ENCODE assay signal across 1 cellular context in the genomic region with DNA sequence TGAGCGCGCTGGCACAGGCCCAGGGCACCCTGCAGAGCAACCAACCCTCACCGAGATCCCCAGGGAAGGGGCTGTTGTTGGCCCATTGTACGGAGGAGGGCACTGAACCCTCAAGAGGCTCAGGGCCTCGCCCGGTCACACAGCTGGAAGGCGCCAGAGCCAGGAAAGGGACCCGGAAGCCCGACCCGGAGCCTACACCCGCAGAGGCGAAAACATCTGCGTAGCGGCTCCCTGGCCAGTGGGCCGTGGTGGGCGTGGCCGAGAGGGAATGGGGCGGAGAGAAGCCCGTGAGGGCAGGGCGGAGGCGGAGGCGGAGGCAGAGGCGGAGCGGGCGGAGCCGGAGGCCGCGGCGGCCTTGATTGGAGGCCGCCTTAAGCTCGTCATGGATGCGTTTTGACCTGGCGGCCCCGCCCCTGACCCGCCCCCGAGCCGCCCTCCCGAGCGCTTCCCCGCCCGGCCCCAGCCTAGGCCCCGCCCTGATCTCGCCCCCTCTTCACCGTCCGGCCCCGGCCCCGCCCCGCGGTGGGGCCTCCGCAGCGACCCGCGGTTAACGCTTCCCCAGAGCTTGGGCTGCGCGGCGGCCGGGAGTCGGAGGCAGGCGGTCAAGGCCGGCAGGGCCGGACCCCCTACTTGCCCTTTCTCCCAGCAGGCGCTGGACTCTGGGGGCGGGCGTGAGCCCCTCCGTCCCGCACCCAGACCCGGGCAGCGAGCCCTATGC.
TF ChIP-seq lines count a peak whose summit lies in the region.

No MANE protein-coding gene starts in this region.

TF ChIP-seq in K562, 482 proteins besides CTCF, POLR2A, EP300 and RAD21 (continued from another document and continues in another):
- TF ChIP-seq, protein P1, sequence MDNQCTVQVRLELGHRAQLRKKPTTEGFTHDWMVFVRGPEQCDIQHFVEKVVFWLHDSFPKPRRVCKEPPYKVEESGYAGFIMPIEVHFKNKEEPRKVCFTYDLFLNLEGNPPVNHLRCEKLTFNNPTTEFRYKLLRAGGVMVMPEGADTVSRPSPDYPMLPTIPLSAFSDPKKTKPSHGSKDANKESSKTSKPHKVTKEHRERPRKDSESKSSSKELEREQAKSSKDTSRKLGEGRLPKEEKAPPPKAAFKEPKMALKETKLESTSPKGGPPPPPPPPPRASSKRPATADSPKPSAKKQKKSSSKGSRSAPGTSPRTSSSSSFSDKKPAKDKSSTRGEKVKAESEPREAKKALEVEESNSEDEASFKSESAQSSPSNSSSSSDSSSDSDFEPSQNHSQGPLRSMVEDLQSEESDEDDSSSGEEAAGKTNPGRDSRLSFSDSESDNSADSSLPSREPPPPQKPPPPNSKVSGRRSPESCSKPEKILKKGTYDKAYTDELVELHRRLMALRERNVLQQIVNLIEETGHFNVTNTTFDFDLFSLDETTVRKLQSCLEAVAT (IDR thresholded peaks at IDR 0.05), result no peak
- TF ChIP-seq ZFP1 (CRISPR knock-in tag; IDR thresholded peaks at IDR 0.05), result no peak
- peak; percentile 90 for TF ChIP-seq PCBP1 (IDR thresholded peaks at IDR 0.05; ENCODE audit: low read depth, low read length, poor library complexity, severe bottlenecking)
- no peak for TF ChIP-seq BRD9 (IDR thresholded peaks at IDR 0.05; ENCODE audit: low read depth, partially characterized antibody)
- TF ChIP-seq MEF2A (IDR thresholded peaks at IDR 0.05; ENCODE audit: control insufficient read depth, low read depth, low read length), result no peak
- no peak for TF ChIP-seq KLF13 (tag; IDR thresholded peaks at IDR 0.05; ENCODE audit: borderline replicate concordance, low read depth)
- TF ChIP-seq, protein P2, sequence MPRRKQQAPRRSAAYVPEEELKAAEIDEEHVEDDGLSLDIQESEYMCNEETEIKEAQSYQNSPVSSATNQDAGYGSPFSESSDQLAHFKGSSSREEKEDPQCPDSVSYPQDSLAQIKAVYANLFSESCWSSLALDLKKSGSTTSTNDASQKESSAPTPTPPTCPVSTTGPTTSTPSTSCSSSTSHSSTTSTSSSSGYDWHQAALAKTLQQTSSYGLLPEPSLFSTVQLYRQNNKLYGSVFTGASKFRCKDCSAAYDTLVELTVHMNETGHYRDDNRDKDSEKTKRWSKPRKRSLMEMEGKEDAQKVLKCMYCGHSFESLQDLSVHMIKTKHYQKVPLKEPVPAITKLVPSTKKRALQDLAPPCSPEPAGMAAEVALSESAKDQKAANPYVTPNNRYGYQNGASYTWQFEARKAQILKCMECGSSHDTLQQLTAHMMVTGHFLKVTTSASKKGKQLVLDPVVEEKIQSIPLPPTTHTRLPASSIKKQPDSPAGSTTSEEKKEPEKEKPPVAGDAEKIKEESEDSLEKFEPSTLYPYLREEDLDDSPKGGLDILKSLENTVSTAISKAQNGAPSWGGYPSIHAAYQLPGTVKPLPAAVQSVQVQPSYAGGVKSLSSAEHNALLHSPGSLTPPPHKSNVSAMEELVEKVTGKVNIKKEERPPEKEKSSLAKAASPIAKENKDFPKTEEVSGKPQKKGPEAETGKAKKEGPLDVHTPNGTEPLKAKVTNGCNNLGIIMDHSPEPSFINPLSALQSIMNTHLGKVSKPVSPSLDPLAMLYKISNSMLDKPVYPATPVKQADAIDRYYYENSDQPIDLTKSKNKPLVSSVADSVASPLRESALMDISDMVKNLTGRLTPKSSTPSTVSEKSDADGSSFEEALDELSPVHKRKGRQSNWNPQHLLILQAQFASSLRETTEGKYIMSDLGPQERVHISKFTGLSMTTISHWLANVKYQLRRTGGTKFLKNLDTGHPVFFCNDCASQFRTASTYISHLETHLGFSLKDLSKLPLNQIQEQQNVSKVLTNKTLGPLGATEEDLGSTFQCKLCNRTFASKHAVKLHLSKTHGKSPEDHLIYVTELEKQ (CRISPR knock-in tag; IDR thresholded peaks at IDR 0.05), result no peak
- no peak for TF ChIP-seq ZNF232 (CRISPR knock-in tag; IDR thresholded peaks at IDR 0.05)
- TF ChIP-seq, protein P3, sequence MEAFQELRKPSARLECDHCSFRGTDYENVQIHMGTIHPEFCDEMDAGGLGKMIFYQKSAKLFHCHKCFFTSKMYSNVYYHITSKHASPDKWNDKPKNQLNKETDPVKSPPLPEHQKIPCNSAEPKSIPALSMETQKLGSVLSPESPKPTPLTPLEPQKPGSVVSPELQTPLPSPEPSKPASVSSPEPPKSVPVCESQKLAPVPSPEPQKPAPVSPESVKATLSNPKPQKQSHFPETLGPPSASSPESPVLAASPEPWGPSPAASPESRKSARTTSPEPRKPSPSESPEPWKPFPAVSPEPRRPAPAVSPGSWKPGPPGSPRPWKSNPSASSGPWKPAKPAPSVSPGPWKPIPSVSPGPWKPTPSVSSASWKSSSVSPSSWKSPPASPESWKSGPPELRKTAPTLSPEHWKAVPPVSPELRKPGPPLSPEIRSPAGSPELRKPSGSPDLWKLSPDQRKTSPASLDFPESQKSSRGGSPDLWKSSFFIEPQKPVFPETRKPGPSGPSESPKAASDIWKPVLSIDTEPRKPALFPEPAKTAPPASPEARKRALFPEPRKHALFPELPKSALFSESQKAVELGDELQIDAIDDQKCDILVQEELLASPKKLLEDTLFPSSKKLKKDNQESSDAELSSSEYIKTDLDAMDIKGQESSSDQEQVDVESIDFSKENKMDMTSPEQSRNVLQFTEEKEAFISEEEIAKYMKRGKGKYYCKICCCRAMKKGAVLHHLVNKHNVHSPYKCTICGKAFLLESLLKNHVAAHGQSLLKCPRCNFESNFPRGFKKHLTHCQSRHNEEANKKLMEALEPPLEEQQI (IDR thresholded peaks at IDR 0.05), result no peak
- no peak for TF ChIP-seq CCAR2 (IDR thresholded peaks at IDR 0.05; ENCODE audit: low read depth, low read length)
- no peak for TF ChIP-seq NR1H2 (CRISPR knock-in tag; IDR thresholded peaks at IDR 0.05)
- TF ChIP-seq MTA3 (IDR thresholded peaks at IDR 0.05; ENCODE audit: borderline replicate concordance), result no peak; the same call in 1 of the 2 replicates
- TF ChIP-seq TEAD4 (IDR thresholded peaks at IDR 0.05; ENCODE audit: low read length), result no peak
- no peak for TF ChIP-seq TEAD4 (CRISPR knock-in tag; IDR thresholded peaks at IDR 0.05; ENCODE audit: borderline replicate concordance)
- no peak for TF ChIP-seq NCOA2 (IDR thresholded peaks at IDR 0.05; ENCODE audit: partially characterized antibody in 2 of 2)
- no peak for TF ChIP-seq ZNF695 (CRISPR knock-in tag; IDR thresholded peaks at IDR 0.05)
- TF ChIP-seq ZNF699 (CRISPR knock-in tag; IDR thresholded peaks at IDR 0.05; ENCODE audit: insufficient replicate concordance), result no peak
- no peak for TF ChIP-seq RAD51 (IDR thresholded peaks at IDR 0.05; ENCODE audit: borderline replicate concordance, low read depth)
- TF ChIP-seq NCOA6 (IDR thresholded peaks at IDR 0.05), result no peak
- TF ChIP-seq FOXJ3 (CRISPR knock-in tag; IDR thresholded peaks at IDR 0.05), result no peak
- no peak for TF ChIP-seq CEBPG (CRISPR knock-in tag; IDR thresholded peaks at IDR 0.05)
- TF ChIP-seq CEBPG (tag; conservative IDR thresholded peaks at IDR 0.05 in 1 of 2, IDR thresholded peaks at IDR 0.05 in 1 of 2), result no peak
- TF ChIP-seq ZNF766 (CRISPR knock-in tag; conservative IDR thresholded peaks at IDR 0.05), result no peak
- TF ChIP-seq TCF7 (IDR thresholded peaks at IDR 0.05; ENCODE audit: borderline replicate concordance), result no peak
- TF ChIP-seq, protein P4, sequence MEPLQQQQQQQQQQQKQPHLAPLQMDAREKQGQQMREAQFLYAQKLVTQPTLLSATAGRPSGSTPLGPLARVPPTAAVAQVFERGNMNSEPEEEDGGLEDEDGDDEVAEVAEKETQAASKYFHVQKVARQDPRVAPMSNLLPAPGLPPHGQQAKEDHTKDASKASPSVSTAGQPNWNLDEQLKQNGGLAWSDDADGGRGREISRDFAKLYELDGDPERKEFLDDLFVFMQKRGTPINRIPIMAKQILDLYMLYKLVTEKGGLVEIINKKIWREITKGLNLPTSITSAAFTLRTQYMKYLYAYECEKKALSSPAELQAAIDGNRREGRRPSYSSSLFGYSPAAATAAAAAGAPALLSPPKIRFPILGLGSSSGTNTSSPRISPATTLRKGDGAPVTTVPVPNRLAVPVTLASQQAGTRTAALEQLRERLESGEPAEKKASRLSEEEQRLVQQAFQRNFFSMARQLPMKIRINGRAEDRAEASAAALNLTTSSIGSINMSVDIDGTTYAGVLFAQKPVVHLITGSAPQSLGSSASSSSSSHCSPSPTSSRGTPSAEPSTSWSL (CRISPR knock-in tag; IDR thresholded peaks at IDR 0.05; ENCODE audit: borderline replicate concordance), result peak; percentile 65; the same call in 1 of the 2 replicates
- peak; percentile 96 for TF ChIP-seq RBM25 (IDR thresholded peaks at IDR 0.05; ENCODE audit: low read depth, low read length, severe bottlenecking)
- no peak for TF ChIP-seq NR4A1 (CRISPR knock-in tag; IDR thresholded peaks at IDR 0.05)
- no peak for TF ChIP-seq NR4A1 (tag; IDR thresholded peaks at IDR 0.05)
- TF ChIP-seq HDAC1 (IDR thresholded peaks at IDR 0.05), result 0 out of 4 replicates have a peak, but pooled peaks of 1 of the 2 experiments have one; percentile 8
- TF ChIP-seq CHD4 (IDR thresholded peaks at IDR 0.05; ENCODE audit: insufficient read depth, insufficient replicate concordance, low read depth, low read length, poor library complexity, severe bottlenecking), result no peak
- no peak for TF ChIP-seq HEY1 (CRISPR knock-in tag; IDR thresholded peaks at IDR 0.05; ENCODE audit: borderline replicate concordance)
- TF ChIP-seq TAL1 (IDR thresholded peaks at IDR 0.05), result no peak
- TF ChIP-seq RFX5 (IDR thresholded peaks at IDR 0.05; ENCODE audit: low read depth, low read length), result no peak
- no peak for TF ChIP-seq PTRF (tag; IDR thresholded peaks at IDR 0.05)
- TF ChIP-seq, protein P5, sequence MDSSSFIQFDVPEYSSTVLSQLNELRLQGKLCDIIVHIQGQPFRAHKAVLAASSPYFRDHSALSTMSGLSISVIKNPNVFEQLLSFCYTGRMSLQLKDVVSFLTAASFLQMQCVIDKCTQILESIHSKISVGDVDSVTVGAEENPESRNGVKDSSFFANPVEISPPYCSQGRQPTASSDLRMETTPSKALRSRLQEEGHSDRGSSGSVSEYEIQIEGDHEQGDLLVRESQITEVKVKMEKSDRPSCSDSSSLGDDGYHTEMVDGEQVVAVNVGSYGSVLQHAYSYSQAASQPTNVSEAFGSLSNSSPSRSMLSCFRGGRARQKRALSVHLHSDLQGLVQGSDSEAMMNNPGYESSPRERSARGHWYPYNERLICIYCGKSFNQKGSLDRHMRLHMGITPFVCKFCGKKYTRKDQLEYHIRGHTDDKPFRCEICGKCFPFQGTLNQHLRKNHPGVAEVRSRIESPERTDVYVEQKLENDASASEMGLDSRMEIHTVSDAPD (CRISPR knock-in tag; IDR thresholded peaks at IDR 0.05), result no peak
- TF ChIP-seq ZNF780A (CRISPR knock-in tag; IDR thresholded peaks at IDR 0.05), result no peak
- TF ChIP-seq CREBBP (IDR thresholded peaks at IDR 0.05; ENCODE audit: low read depth, low read length), result no peak
- TF ChIP-seq PRPF4 (IDR thresholded peaks at IDR 0.05; ENCODE audit: insufficient read depth, low read depth, low read length, poor library complexity, severe bottlenecking), result no peak
- TF ChIP-seq KDM5B (IDR thresholded peaks at IDR 0.05; ENCODE audit: insufficient replicate concordance, low read depth, low read length), result peak; percentile 67
